In the genomic region with DNA sequence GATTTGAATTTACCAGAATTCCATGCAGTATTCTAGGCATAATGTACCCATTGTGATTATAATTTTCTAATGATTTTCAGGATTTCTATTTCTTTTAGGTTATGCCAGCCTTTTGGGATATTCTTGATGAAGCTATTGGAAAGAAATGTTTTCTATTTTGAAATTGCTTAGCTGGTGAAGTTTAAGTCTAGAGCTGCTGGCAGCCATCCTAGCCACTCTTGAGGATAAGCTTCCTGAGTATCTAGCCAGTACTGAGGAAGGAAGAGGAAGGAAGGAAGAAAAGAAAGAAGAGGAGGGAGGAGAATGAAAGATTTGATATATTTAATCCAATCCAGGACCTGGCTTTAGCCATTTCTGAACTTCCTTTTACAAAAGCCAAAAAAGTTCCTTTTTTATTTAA, we compare ENCODE assay signal across 24 cellular contexts.
"Had no signal": no experiment of that assay in that cellular context is flagged by ENCODE, and none has a peak within 500 bp of the region (broad histone marks: within the 10 kb centered on the region; RNA-seq: fewer than 3 reads in every experiment).

No MANE protein-coding gene starts in this region.

- H3K9me3 ChIP-seq: left ventricle myocardium inferior, prostate gland, sigmoid colon, suprapubic skin, tibial nerve, upper lobe of right lung, vagina had no signal

- H3K9ac ChIP-seq: parathyroid adenoma had no signal

- DNase-seq: dorsolateral prefrontal cortex; effector CD8-positive, alpha-beta T cell; foreskin melanocyte; head of caudate nucleus; kidney; left cardiac atrium; left ventricle myocardium inferior; mesendoderm; naive B cell; nephron progenitor cell; sigmoid colon; stimulated activated CD4-positive, alpha-beta T cell treated with anti-CD3 and anti-CD28 coated beads, Interleukin-2, amount 100 ng/mL, for 24 hours; stimulated activated naive CD4-positive, alpha-beta T cell treated with Interleukin-2 at 50 U/mL for 16 hours; upper lobe of right lung had no signal

- H3K36me3 ChIP-seq: left ventricle myocardium inferior, prostate gland, sigmoid colon, suprapubic skin, tibial nerve, upper lobe of right lung, vagina had no signal

- H3K27me3 ChIP-seq: hepatocyte, sigmoid colon, suprapubic skin, tibial nerve, upper lobe of right lung, vagina had no signal

- H3K4me3 ChIP-seq: coronary artery, dorsolateral prefrontal cortex, hepatocyte, left ventricle myocardium inferior, lung, prostate gland, sigmoid colon, skin epidermis, suprapubic skin, tibial nerve, upper lobe of right lung, vagina had no signal

- ATAC-seq: esophagus mucosa, upper lobe of right lung had no signal

- H3K4me1 ChIP-seq: left ventricle myocardium inferior, prostate gland, upper lobe of right lung, vagina had no signal
